15 cellular contexts compared by ENCODE assay signal in genomic region chr7:73586911-73587310, GRCh38. TPM values are rescaled to one million over a fixed set of nuclear protein-coding genes. Genes with fewer than 3 reads are reported as not detected.
DNase-seq lines count a peak whose midpoint lies in the region; ATAC-seq and TF ChIP-seq lines count a peak whose summit lies in the region.
"Had no signal": no experiment of that assay in that cellular context is flagged by ENCODE, and none has a peak within 500 bp of the region (broad histone marks: within the 10 kb centered on the region; RNA-seq: fewer than 3 reads in every experiment).

No MANE protein-coding gene starts in this region.

- H3K36me3 Mint-ChIP-seq in T-helper 17 cell (ENCODE audit: low read depth) = no peaks in the 10 kb centered on the region

- H3K27ac Mint-ChIP-seq in T-helper 17 cell = no peak overlapping the region

- DNase-seq in T-helper 17 cell (no peak), right lobe of liver (peak in 1 of 3 donors; percentile 52), osteoblast (ENCODE audit: insufficient read length, low spot score, missing footprints) (no peak), NCI-H524 treated with DMSO at 0.1 percent for 48 hours (lab: John Stamatoyannopoulos, UW) (no peak)
- DNase-seq in activated CD8-positive, alpha-beta memory T cell treated with anti-CD3 and anti-CD28 coated beads, Interleukin-2, amount 50 U/mL, for 4 hours = no peak
- DNase-seq: ACHN; GDM1; NCI-H1694 treated with DMSO at 0.1 percent for 48 hours; NCI-H748 treated with DMSO at 0.1 percent for 48 hours; NK-92 treated with Interleukin-12 subunit alpha and Interleukin-12 subunit beta, amount 100 ng/mL, for 24 hours; SHP77 treated with DMSO at 0.1 percent for 48 hours; SK-N-SH had no signal

- TF ChIP-seq CTCF in right lobe of liver (IDR thresholded peaks at IDR 0.05) (no peak), osteoblast (IDR thresholded peaks at IDR 0.05; ENCODE audit: extremely low read depth, low read depth, low read length) (no peak)

- peak overlapping the region in 7 of 11 experiments; percentile 0 to 91 (median 58); a peak in 14 of 22 replicates for H3K4me2 ChIP-seq in BLaER1 treated with 17β-estradiol and CSF1 and Interleukin-3, amounts not matched to agents 10 nM and 100 nM
- no peak overlapping the region for H3K4me2 ChIP-seq in osteoblast (ENCODE audit: insufficient read depth, low read length)
- H3K4me2 ChIP-seq: SK-N-SH had no signal

- TF ChIP-seq POLR2A in right lobe of liver (IDR thresholded peaks at IDR 0.05) = no peak

- 79% methylated on average over 12 of the region's 12 CpGs for WGBS in right lobe of liver (ENCODE audit: insufficient coverage, low coverage, low lambda C conversion rate, missing lambda C conversion rate)

- H3K27ac ChIP-seq in BLaER1 treated with 17β-estradiol and CSF1 and Interleukin-3, amounts not matched to agents 10 nM and 100 nM = peak overlapping the region in 4 of 11 experiments; percentile 9 to 60 (median 52); a peak in 5 of 22 replicates
- H3K27ac ChIP-seq in right lobe of liver = no peak overlapping the region
- H3K27ac ChIP-seq in osteoblast (ENCODE audit: low read depth, low read length) = peak overlapping the region; percentile 8

- H3K4me1 Mint-ChIP-seq in T-helper 17 cell = peaks cover 11% of the 10 kb centered on the region

- no peaks in the 10 kb centered on the region for H3K27me3 Mint-ChIP-seq in T-helper 17 cell

- peak overlapping the region; percentile 56 for H2AFZ ChIP-seq in osteoblast (ENCODE audit: low read length)

- peaks cover 0 to 4% (median 0%) of the 10 kb centered on the region in 11 experiments; a peak in 1 of 22 replicates for H3K9me3 ChIP-seq in BLaER1 treated with 17β-estradiol and CSF1 and Interleukin-3, amounts not matched to agents 10 nM and 100 nM (replicated peaks in 1 of 11)
- H3K9me3 ChIP-seq in T-helper 17 cell (ENCODE audit: control insufficient read depth, low read length, poor library complexity, severe bottlenecking) (no peaks in the 10 kb centered on the region), right lobe of liver (no peaks in the 10 kb centered on the region), osteoblast (ENCODE audit: low read depth, low read length) (no peaks in the 10 kb centered on the region)
- H3K9me3 ChIP-seq: HAP-1, SK-N-SH had no signal

- H3K4me1 ChIP-seq in BLaER1 treated with 17β-estradiol and CSF1 and Interleukin-3, amounts not matched to agents 10 nM and 100 nM = peaks cover 6 to 62% (median 47%) of the 10 kb centered on the region in 10 experiments
- H3K4me1 ChIP-seq in right lobe of liver (peaks cover 0 to 6% (median 0%) of the 10 kb centered on the region in 4 donors), osteoblast (ENCODE audit: insufficient read depth, low read length) (peaks cover 3% of the 10 kb centered on the region)
- H3K4me1 ChIP-seq: HAP-1 had no signal

- no peaks in the 10 kb centered on the region for H3K36me3 ChIP-seq in BLaER1 treated with 17β-estradiol and CSF1 and Interleukin-3, amounts not matched to agents 10 nM and 100 nM
- H3K36me3 ChIP-seq in right lobe of liver (no peaks in the 10 kb centered on the region), osteoblast (ENCODE audit: insufficient read depth, low read length) (no peaks in the 10 kb centered on the region)
- H3K36me3 ChIP-seq: HAP-1 had no signal

- H3K79me2 ChIP-seq in osteoblast (ENCODE audit: insufficient read depth, low read length) = no peaks in the 10 kb centered on the region

- H3K9ac ChIP-seq in BLaER1 treated with 17β-estradiol and CSF1 and Interleukin-3, amounts not matched to agents 10 nM and 100 nM = no peak overlapping the region
- H3K9ac ChIP-seq: SK-N-SH had no signal

- H3K4me3 ChIP-seq in BLaER1 treated with 17β-estradiol and CSF1 and Interleukin-3, amounts not matched to agents 10 nM and 100 nM = no peak overlapping the region
- H3K4me3 ChIP-seq in right lobe of liver (no peak overlapping the region), osteoblast (ENCODE audit: insufficient read depth, low read length) (no peak overlapping the region)
- H3K4me3 ChIP-seq: HAP-1 had no signal

- ATAC-seq in T-helper 17 cell = no peak
- peak in 3 of 4 donors; percentile 1 to 5 (median 1) for ATAC-seq in right lobe of liver
- no peak for ATAC-seq in GM21526 (IDR thresholded peaks at IDR 0.05; ENCODE audit: low FRiP score, unreplicated experiment)

- intact Hi-C loops in right lobe of liver (cut with DNase I) = no loop called here

- H3K27me3 ChIP-seq in BLaER1 treated with 17β-estradiol and CSF1 and Interleukin-3, amounts not matched to agents 10 nM and 100 nM = no peaks in the 10 kb centered on the region
- no peaks in the 10 kb centered on the region for H3K27me3 ChIP-seq in right lobe of liver
- no peaks in the 10 kb centered on the region for H3K27me3 ChIP-seq in osteoblast (ENCODE audit: insufficient read depth, low read length)

- no peaks in the 10 kb centered on the region; a peak in 1 of 22 replicates for H4K20me1 ChIP-seq in BLaER1 treated with 17β-estradiol and CSF1 and Interleukin-3, amounts not matched to agents 10 nM and 100 nM
- H4K20me1 ChIP-seq in osteoblast (ENCODE audit: insufficient read depth, low read length) = no peaks in the 10 kb centered on the region

- peak overlapping the region; percentile 67 for H3K4me3 Mint-ChIP-seq in T-helper 17 cell

RNA-seq across cellular contexts. Expression of gene TBL2, which starts 8.5 kb away (rescaled TPM):
- total RNA-seq in T-helper 17 cell (10 to 100 TPM; 15.3 to 22.9 TPM), right lobe of liver (10 to 100 TPM; 12.3 to 31.1 (median 16.6) TPM), osteoblast (56.1 and 66.6 TPM in 2 replicates)

RNA-seq across cellular contexts. Expression of gene BCL7B, which starts 29.4 kb away (rescaled TPM):
- total RNA-seq in T-helper 17 cell = 100 to 1,000 TPM; 112 to 116 TPM
- total RNA-seq in right lobe of liver = 10 to 100 TPM; 19.3 to 45.6 (median 21.3) TPM
- total RNA-seq in osteoblast = 26.8 and 32.9 TPM in 2 replicates

RNA-seq across cellular contexts. Expression of gene MLXIPL, which starts 37.4 kb away (rescaled TPM):
- total RNA-seq in T-helper 17 cell (not detected), right lobe of liver (100 to 1,000 TPM in 5 of 6 experiments, 10 to 100 TPM in 1; 53.5 to 552 (median 225) TPM), osteoblast (0.29 and 0.72 TPM in 2 replicates)

Comparison
In these comparisons a context has a peak if more than half of its experiments do, and no peak if none do; other contexts are left out.
1. ATAC-seq: peak in right lobe of liver (3 of 4); none in T-helper 17 cell (single experiment) and GM21526 (single experiment).
2. RNA of gene MLXIPL, which starts 37.4 kb away (total RNA-seq): 53.5 to 552 TPM in right lobe of liver; 0.29 to 0.72 TPM in osteoblast and not detected in T-helper 17 cell; every median in the first group is over 10 times any median in the second.